18 cellular contexts compared by ENCODE assay signal in genomic region chr11:6556139-6556949, GRCh38. TPM values are rescaled to one million over a fixed set of nuclear protein-coding genes. Genes with fewer than 3 reads are reported as not detected.
DNase-seq lines count a peak whose midpoint lies in the region; ATAC-seq, FAIRE-seq and TF ChIP-seq lines count a peak whose summit lies in the region.
"Had no signal": no experiment of that assay in that cellular context is flagged by ENCODE, and none has a peak within 500 bp of the region (broad histone marks: within the 10 kb centered on the region; RNA-seq: fewer than 3 reads in every experiment).

No MANE protein-coding gene starts in this region.

- H3K4me1 ChIP-seq in liver (ENCODE audit: control insufficient read depth in 4 of 4, insufficient read depth in 4 of 4, low read length in 3 of 4) (peaks cover 0 to 15% (median 9%) of the 10 kb centered on the region in 4 donors), HepG2 (ENCODE audit: insufficient read depth, low read length) (no peaks in the 10 kb centered on the region), upper lobe of right lung (no peaks in the 10 kb centered on the region)
- H3K4me1 ChIP-seq: BLaER1 had no signal

- 60% methylated on average over 11 of the region's 11 CpGs for WGBS in liver
- 88% methylated on average over 9 of the region's 11 CpGs for WGBS in HepG2 (ENCODE audit: low lambda C conversion rate)

- CTCF ChIA-PET in HepG2 (lab: Yijun Ruan, JAX; ENCODE audit: low intra/inter-chr PET ratio, low total read pairs) = no interaction called here

- TF ChIP-seq RAD21 in liver (IDR thresholded peaks at IDR 0.05) (no peak), HepG2 (CRISPR knock-in tag; IDR thresholded peaks at IDR 0.05) (no peak)

- H3K27ac ChIP-seq in liver (ENCODE audit: low read depth in 1 of 2, low read length in 2 of 2) = no peak overlapping the region
- H3K27ac ChIP-seq in HepG2 (ENCODE audit: extremely low read length, insufficient read depth, low read length) = no peak overlapping the region
- H3K27ac ChIP-seq in upper lobe of right lung = no peak overlapping the region
- H3K27ac ChIP-seq: BLaER1 had no signal

- H3K36me3 Mint-ChIP-seq in neural crest cell (ENCODE audit: low read depth) = peaks cover 2% of the 10 kb centered on the region

- intact Hi-C loops in HepG2 (cut with micrococcal nuclease; ENCODE audit: unreplicated experiment) = no loop called here
- intact Hi-C loops in upper lobe of right lung (cut with DNase I) = no loop called here

- no peak overlapping the region for H2AFZ ChIP-seq in HepG2 (ENCODE audit: low read length)

- FAIRE-seq in HepG2 (lab: Jason Lieb, UNC) = no peak

- POLR2A ChIA-PET in HepG2 (lab: Yijun Ruan, JAX) = no interaction called here

- no peaks in the 10 kb centered on the region for H3K9me3 ChIP-seq in liver (ENCODE audit: control insufficient read depth in 4 of 4, low read length in 3 of 4)
- no peaks in the 10 kb centered on the region for H3K9me3 ChIP-seq in HepG2 (ENCODE audit: low read length)
- no peaks in the 10 kb centered on the region for H3K9me3 ChIP-seq in upper lobe of right lung
- H3K9me3 ChIP-seq: BLaER1, SK-N-SH had no signal

- no peaks in the 10 kb centered on the region for H3K27me3 ChIP-seq in liver (ENCODE audit: control insufficient read depth in 4 of 4, insufficient read depth in 4 of 4, low read length in 3 of 4)
- no peaks in the 10 kb centered on the region for H3K27me3 ChIP-seq in HepG2 (ENCODE audit: control insufficient read depth in 1 of 2, insufficient read depth in 2 of 2, low read length in 2 of 2)
- no peaks in the 10 kb centered on the region for H3K27me3 ChIP-seq in upper lobe of right lung
- H3K27me3 ChIP-seq: BLaER1 had no signal

- peaks cover 7% of the 10 kb centered on the region for H3K4me1 Mint-ChIP-seq in neural crest cell
- H3K4me1 Mint-ChIP-seq: CD8-positive, alpha-beta memory T cell; H9 had no signal

- H3K27me3 Mint-ChIP-seq in neural crest cell (ENCODE audit: low read depth) = no peaks in the 10 kb centered on the region
- H3K27me3 Mint-ChIP-seq: CD8-positive, alpha-beta memory T cell had no signal

- TF ChIP-seq EP300 in HepG2 (IDR thresholded peaks at IDR 0.05; ENCODE audit: low read depth in 2 of 2, low read length in 2 of 2) (no peak), HepG2 (CRISPR knock-in tag; IDR thresholded peaks at IDR 0.05; ENCODE audit: borderline replicate concordance) (no peak)

- no peak overlapping the region for H3K9ac ChIP-seq in liver (ENCODE audit: low read depth in 1 of 2, low read length in 2 of 2)
- H3K9ac ChIP-seq in HepG2 (ENCODE audit: insufficient read depth, low read depth, low read length) = no peak overlapping the region
- H3K9ac ChIP-seq: BLaER1, SK-N-SH had no signal

- H3K4me3 Mint-ChIP-seq in neural crest cell = no peak overlapping the region
- H3K4me3 Mint-ChIP-seq: CD8-positive, alpha-beta memory T cell; H9 had no signal

- H3K4me3 ChIP-seq in liver (ENCODE audit: low read depth in 1 of 3, low read length in 3 of 3) (no peak overlapping the region), HepG2 (replicated peaks in 1 of 3; ENCODE audit: insufficient read depth in 1 of 3, low read depth in 2 of 3, low read length in 3 of 3) (no peak overlapping the region), upper lobe of right lung (no peak overlapping the region)
- H3K4me3 ChIP-seq: BLaER1 had no signal

- peak overlapping the region; percentile 83 for H3K27ac Mint-ChIP-seq in neural crest cell (ENCODE audit: unreplicated experiment)

- H4K20me1 ChIP-seq in HepG2 (ENCODE audit: insufficient read depth, low read length) = no peaks in the 10 kb centered on the region
- H4K20me1 ChIP-seq: BLaER1 had no signal

- no peak for TF ChIP-seq POLR2A in HepG2 (IDR thresholded peaks at IDR 0.05; ENCODE audit: insufficient read depth in 1 of 2, low read depth in 2 of 2, low read length in 2 of 2)

- no peak for TF ChIP-seq CTCF in liver (IDR thresholded peaks at IDR 0.05; ENCODE audit: low read depth, low read length, missing input control)
- no peak for TF ChIP-seq CTCF in HepG2 (CRISPR knock-in tag; IDR thresholded peaks at IDR 0.05)
- no peak for TF ChIP-seq CTCF in neural crest cell (conservative IDR thresholded peaks at IDR 0.05)
- TF ChIP-seq CTCF in upper lobe of right lung (IDR thresholded peaks at IDR 0.05) = no peak

- ATAC-seq in HepG2 = no peak; the same call in 2 of the 3 replicates
- peak; percentile 13 for ATAC-seq in upper lobe of right lung
- no peak for ATAC-seq in GM21717 (IDR thresholded peaks at IDR 0.05; ENCODE audit: unreplicated experiment)
- no peak for ATAC-seq in HG03442 (IDR thresholded peaks at IDR 0.05; ENCODE audit: unreplicated experiment)

- H3K4me2 ChIP-seq in HepG2 (ENCODE audit: low read depth, low read length) = no peak overlapping the region
- H3K4me2 ChIP-seq: BLaER1, SK-N-SH had no signal

- no peaks in the 10 kb centered on the region for H3K9me3 Mint-ChIP-seq in neural crest cell
- H3K9me3 Mint-ChIP-seq: CD8-positive, alpha-beta memory T cell; H9 had no signal

- DNase-seq in HepG2 (ENCODE audit: low spot score) (no peak), kidney tubule cell (ENCODE audit: low spot score) (peak; percentile 61), neural crest cell (ENCODE audit: low read depth, low spot score) (no peak), upper lobe of right lung (no peak), NCI-H1436 (lab: John Stamatoyannopoulos, UW) (no peak)
- DNase-seq: CD8-positive, alpha-beta memory T cell; H9; NCI-H1092 treated with DMSO at 0.1 percent for 48 hours; NCI-H2081 treated with DMSO at 0.1 percent for 48 hours; NCI-H510A; NCI-H748 treated with DMSO at 0.1 percent for 48 hours; NK-92 treated with Interleukin-12 subunit alpha and Interleukin-12 subunit beta, amount 100 ng/mL, for 24 hours; SHP77 treated with DMSO at 0.1 percent for 48 hours; SK-N-SH had no signal

- in situ Hi-C loops in HepG2 (cut with HindIII; ENCODE audit: extremely low pct_ligation_motif_present, low pct_unique_long_range_greater_than_20kb) = no loop called here

- H3K36me3 ChIP-seq in liver (ENCODE audit: control insufficient read depth in 4 of 4, insufficient read depth in 3 of 4, low read depth in 1 of 4, low read length in 3 of 4) (no peaks in the 10 kb centered on the region), HepG2 (replicated peaks in 1 of 2; ENCODE audit: control insufficient read depth in 1 of 2, insufficient read depth in 2 of 2, low read length in 2 of 2) (no peaks in the 10 kb centered on the region), upper lobe of right lung (no peaks in the 10 kb centered on the region)

- BruUV-seq in HepG2 (replicated peaks; lab: Mats Ljungman, UMichigan) = no TSS peak

- no peaks in the 10 kb centered on the region for H3K79me2 ChIP-seq in HepG2 (ENCODE audit: insufficient read depth, low read length)

RNA-seq across cellular contexts. Expression of gene RRP8, which starts 47.1 kb away (rescaled TPM):
- total RNA-seq in liver (10 to 100 TPM; 10.5 to 11.9 TPM), HepG2 (2016; rRNA removed; fragmentation: Illumina TruSeq; extraction: Trizol) (21.6 and 29.1 TPM in 2 replicates), neural crest cell (22.5 and 23.7 TPM in 2 replicates), upper lobe of right lung (17.9 TPM)
- polyA plus RNA-seq in liver (10 to 100 TPM; 10.3 to 12.6 TPM), HepG2 (2011; rRNA removed) (7.2 and 7.7 TPM in 2 replicates)
- 3.8 and 5.1 TPM in 2 replicates for total RNA-seq in HepG2 (2016; cell fraction: cytosol; rRNA removed; fragmentation: Illumina TruSeq; extraction: Trizol; ENCODE audit: low read depth)
- 21.5 and 32.8 TPM in 2 replicates for total RNA-seq in HepG2 (2016; cell fraction: insoluble cytoplasmic fraction; rRNA removed; fragmentation: Illumina TruSeq; extraction: Trizol)
- total RNA-seq in HepG2 (2016; cell fraction: membrane; rRNA removed; fragmentation: Illumina TruSeq; extraction: Trizol) = 9.7 and 11.5 TPM in 2 replicates
- total RNA-seq in HepG2 (2016; cell fraction: nucleus; rRNA removed; fragmentation: Illumina TruSeq; extraction: Trizol) = 16.4 and 20.2 TPM in 2 replicates
- 4.3 and 4.5 TPM in 2 replicates for polyA plus RNA-seq in HepG2 (2011; cell fraction: cytosol; rRNA removed)
- 6.7 and 8.1 TPM in 2 replicates for polyA plus RNA-seq in HepG2 (2011; cell fraction: nucleus; rRNA removed)
- 9.2 and 11.7 TPM in 2 replicates for polyA plus RNA-seq in HepG2 (2012)
- 2.3 and 3.9 TPM in 2 replicates for polyA plus RNA-seq in HepG2 (2016; cell fraction: cytosol; fragmentation: Illumina TruSeq; extraction: Trizol; ENCODE audit: low read depth)
- polyA plus RNA-seq in HepG2 (2016; cell fraction: insoluble cytoplasmic fraction; fragmentation: Illumina TruSeq; extraction: Trizol; ENCODE audit: low read depth) = 25.8 and 25.9 TPM in 2 replicates
- 5.2 and 6.2 TPM in 2 replicates for polyA plus RNA-seq in HepG2 (2016; cell fraction: membrane; fragmentation: Illumina TruSeq; extraction: Trizol; ENCODE audit: low read depth)
- 17.3 and 18.4 TPM in 2 replicates for polyA plus RNA-seq in HepG2 (2016; cell fraction: nucleus; fragmentation: Illumina TruSeq; extraction: Trizol; ENCODE audit: insufficient read depth, low read depth)
- polyA minus RNA-seq in HepG2 (2011; rRNA and poly(A)+ RNA removed; ENCODE audit: low replicate concordance) = 9.9 and 22.6 TPM in 2 replicates
- 1.8 and 3.3 TPM in 2 replicates for polyA minus RNA-seq in HepG2 (2011; cell fraction: cytosol; rRNA and poly(A)+ RNA removed)
- 19.1 and 22.3 TPM in 2 replicates for polyA minus RNA-seq in HepG2 (2011; cell fraction: nucleus; rRNA and poly(A)+ RNA removed)

RNA-seq across cellular contexts. Expression of gene ILK, which starts 47.2 kb away (rescaled TPM):
- total RNA-seq in liver (10 to 100 TPM; 50.5 to 69.1 TPM), HepG2 (2016; rRNA removed; fragmentation: Illumina TruSeq; extraction: Trizol) (70.3 and 78.1 TPM in 2 replicates), neural crest cell (120 and 121 TPM in 2 replicates), upper lobe of right lung (148 TPM)
- polyA plus RNA-seq in liver (10 to 100 TPM; 29.6 to 45.9 TPM), HepG2 (2011; rRNA removed) (108 and 118 TPM in 2 replicates)
- total RNA-seq in HepG2 (2016; cell fraction: cytosol; rRNA removed; fragmentation: Illumina TruSeq; extraction: Trizol; ENCODE audit: low read depth) = 16.4 and 17.1 TPM in 2 replicates
- 76.3 and 78.2 TPM in 2 replicates for total RNA-seq in HepG2 (2016; cell fraction: insoluble cytoplasmic fraction; rRNA removed; fragmentation: Illumina TruSeq; extraction: Trizol)
- 27.7 and 34.3 TPM in 2 replicates for total RNA-seq in HepG2 (2016; cell fraction: membrane; rRNA removed; fragmentation: Illumina TruSeq; extraction: Trizol)
- total RNA-seq in HepG2 (2016; cell fraction: nucleus; rRNA removed; fragmentation: Illumina TruSeq; extraction: Trizol) = 37.1 and 41.4 TPM in 2 replicates
- polyA plus RNA-seq in HepG2 (2011; cell fraction: cytosol; rRNA removed) = 111 and 115 TPM in 2 replicates
- polyA plus RNA-seq in HepG2 (2011; cell fraction: nucleus; rRNA removed) = 123 and 126 TPM in 2 replicates
- 51.2 and 60.5 TPM in 2 replicates for polyA plus RNA-seq in HepG2 (2012)
- 21.0 and 21.5 TPM in 2 replicates for polyA plus RNA-seq in HepG2 (2016; cell fraction: cytosol; fragmentation: Illumina TruSeq; extraction: Trizol; ENCODE audit: low read depth)
- 73.1 and 87.0 TPM in 2 replicates for polyA plus RNA-seq in HepG2 (2016; cell fraction: insoluble cytoplasmic fraction; fragmentation: Illumina TruSeq; extraction: Trizol; ENCODE audit: low read depth)
- polyA plus RNA-seq in HepG2 (2016; cell fraction: membrane; fragmentation: Illumina TruSeq; extraction: Trizol; ENCODE audit: low read depth) = 25.9 and 28.0 TPM in 2 replicates
- polyA plus RNA-seq in HepG2 (2016; cell fraction: nucleus; fragmentation: Illumina TruSeq; extraction: Trizol; ENCODE audit: insufficient read depth, low read depth) = 62.8 and 70.6 TPM in 2 replicates
- 144 and 217 TPM in 2 replicates for polyA minus RNA-seq in HepG2 (2011; rRNA and poly(A)+ RNA removed; ENCODE audit: low replicate concordance)
- polyA minus RNA-seq in HepG2 (2011; cell fraction: cytosol; rRNA and poly(A)+ RNA removed) = 53.4 and 54.9 TPM in 2 replicates
- 55.0 and 72.9 TPM in 2 replicates for polyA minus RNA-seq in HepG2 (2011; cell fraction: nucleus; rRNA and poly(A)+ RNA removed)

RNA-seq across cellular contexts. Expression of gene TAF10, which starts 55.7 kb away (rescaled TPM):
- total RNA-seq in liver (10 to 100 TPM; 10.5 to 18.8 TPM), HepG2 (2016; rRNA removed; fragmentation: Illumina TruSeq; extraction: Trizol) (51.0 and 71.3 TPM in 2 replicates), neural crest cell (133 and 143 TPM in 2 replicates), upper lobe of right lung (87.8 TPM)
- polyA plus RNA-seq in liver (10 to 100 TPM; 44.2 to 58.1 TPM), HepG2 (2011; rRNA removed) (134 and 142 TPM in 2 replicates)
- total RNA-seq in HepG2 (2016; cell fraction: cytosol; rRNA removed; fragmentation: Illumina TruSeq; extraction: Trizol; ENCODE audit: low read depth) = 280 and 312 TPM in 2 replicates
- total RNA-seq in HepG2 (2016; cell fraction: insoluble cytoplasmic fraction; rRNA removed; fragmentation: Illumina TruSeq; extraction: Trizol) = 37.8 and 65.8 TPM in 2 replicates
- total RNA-seq in HepG2 (2016; cell fraction: membrane; rRNA removed; fragmentation: Illumina TruSeq; extraction: Trizol) = 172 and 203 TPM in 2 replicates
- 23.9 and 34.5 TPM in 2 replicates for total RNA-seq in HepG2 (2016; cell fraction: nucleus; rRNA removed; fragmentation: Illumina TruSeq; extraction: Trizol)
- 64.4 and 94.2 TPM in 2 replicates for polyA plus RNA-seq in HepG2 (2011; cell fraction: cytosol; rRNA removed)
- 76.4 and 83.1 TPM in 2 replicates for polyA plus RNA-seq in HepG2 (2011; cell fraction: nucleus; rRNA removed)
- 79.6 and 103 TPM in 2 replicates for polyA plus RNA-seq in HepG2 (2012)
- polyA plus RNA-seq in HepG2 (2016; cell fraction: cytosol; fragmentation: Illumina TruSeq; extraction: Trizol; ENCODE audit: low read depth) = 614 TPM in 2 replicates
- 76.0 and 96.8 TPM in 2 replicates for polyA plus RNA-seq in HepG2 (2016; cell fraction: insoluble cytoplasmic fraction; fragmentation: Illumina TruSeq; extraction: Trizol; ENCODE audit: low read depth)
- 335 TPM in 2 replicates for polyA plus RNA-seq in HepG2 (2016; cell fraction: membrane; fragmentation: Illumina TruSeq; extraction: Trizol; ENCODE audit: low read depth)
- 91.8 and 94.6 TPM in 2 replicates for polyA plus RNA-seq in HepG2 (2016; cell fraction: nucleus; fragmentation: Illumina TruSeq; extraction: Trizol; ENCODE audit: insufficient read depth, low read depth)
- polyA minus RNA-seq in HepG2 (2011; rRNA and poly(A)+ RNA removed; ENCODE audit: low replicate concordance) = 60.8 and 157 TPM in 2 replicates
- polyA minus RNA-seq in HepG2 (2011; cell fraction: cytosol; rRNA and poly(A)+ RNA removed) = 21.5 and 21.7 TPM in 2 replicates
- polyA minus RNA-seq in HepG2 (2011; cell fraction: nucleus; rRNA and poly(A)+ RNA removed) = 13.3 and 17.4 TPM in 2 replicates

RNA-seq across cellular contexts. Expression of gene DNHD1, which starts 59.3 kb away (rescaled TPM):
- total RNA-seq in liver = 10 to 100 TPM in 1 of 2 donors, 1 to 10 TPM in 1; 3.8 to 23.6 TPM
- 1 to 10 TPM; 2.1 to 6.3 TPM for polyA plus RNA-seq in liver
- total RNA-seq in HepG2 (2016; rRNA removed; fragmentation: Illumina TruSeq; extraction: Trizol) = 0.94 and 2.7 TPM in 2 replicates
- total RNA-seq in HepG2 (2016; cell fraction: cytosol; rRNA removed; fragmentation: Illumina TruSeq; extraction: Trizol; ENCODE audit: low read depth) = 1.3 and 1.6 TPM in 2 replicates
- total RNA-seq in HepG2 (2016; cell fraction: insoluble cytoplasmic fraction; rRNA removed; fragmentation: Illumina TruSeq; extraction: Trizol) = 1.0 and 2.6 TPM in 2 replicates
- total RNA-seq in HepG2 (2016; cell fraction: membrane; rRNA removed; fragmentation: Illumina TruSeq; extraction: Trizol) = 1.00 and 1.2 TPM in 2 replicates
- 8.5 and 9.6 TPM in 2 replicates for total RNA-seq in HepG2 (2016; cell fraction: nucleus; rRNA removed; fragmentation: Illumina TruSeq; extraction: Trizol)
- polyA plus RNA-seq in HepG2 (2011; rRNA removed) = 9.3 and 13.3 TPM in 2 replicates
- polyA plus RNA-seq in HepG2 (2011; cell fraction: cytosol; rRNA removed) = 2.1 TPM in 2 replicates
- 76.4 and 80.1 TPM in 2 replicates for polyA plus RNA-seq in HepG2 (2011; cell fraction: nucleus; rRNA removed)
- polyA plus RNA-seq in HepG2 (2012) = 11.0 and 17.0 TPM in 2 replicates
- 0.09 and 0.20 TPM in 2 replicates for polyA plus RNA-seq in HepG2 (2016; cell fraction: cytosol; fragmentation: Illumina TruSeq; extraction: Trizol; ENCODE audit: low read depth)
- polyA plus RNA-seq in HepG2 (2016; cell fraction: insoluble cytoplasmic fraction; fragmentation: Illumina TruSeq; extraction: Trizol; ENCODE audit: low read depth) = 0.91 and 1.1 TPM in 2 replicates
- 0.16 and 0.22 TPM in 2 replicates for polyA plus RNA-seq in HepG2 (2016; cell fraction: membrane; fragmentation: Illumina TruSeq; extraction: Trizol; ENCODE audit: low read depth)
- 14.1 and 16.8 TPM in 2 replicates for polyA plus RNA-seq in HepG2 (2016; cell fraction: nucleus; fragmentation: Illumina TruSeq; extraction: Trizol; ENCODE audit: insufficient read depth, low read depth)
- polyA minus RNA-seq in HepG2 (2011; rRNA and poly(A)+ RNA removed; ENCODE audit: low replicate concordance) = 57.3 and 64.0 TPM in 2 replicates
- polyA minus RNA-seq in HepG2 (2011; cell fraction: cytosol; rRNA and poly(A)+ RNA removed) = 2.5 and 3.1 TPM in 2 replicates
- polyA minus RNA-seq in HepG2 (2011; cell fraction: nucleus; rRNA and poly(A)+ RNA removed) = 48.5 and 56.7 TPM in 2 replicates
- total RNA-seq in neural crest cell = 10.2 and 12.6 TPM in 2 replicates
- total RNA-seq in upper lobe of right lung = 14.5 TPM
